19 cellular contexts compared by ENCODE assay signal in genomic region chr2:241855245-241855887, GRCh38. TPM values are rescaled to one million over a fixed set of nuclear protein-coding genes. Genes with fewer than 3 reads are reported as not detected.
DNase-seq lines count a peak whose midpoint lies in the region; ATAC-seq and TF ChIP-seq lines count a peak whose summit lies in the region.
"Had no signal": no experiment of that assay in that cellular context is flagged by ENCODE, and none has a peak within 500 bp of the region (broad histone marks: within the 10 kb centered on the region; RNA-seq: fewer than 3 reads in every experiment).

No MANE protein-coding gene starts in this region.

- H3K9me3 ChIP-seq in lower lobe of right lung, result no peaks in the 10 kb centered on the region
- H3K9me3 ChIP-seq in aorta (ENCODE audit: control insufficient read depth, low read length), result no peaks in the 10 kb centered on the region
- H3K9me3 ChIP-seq: pancreas had no signal

- no peaks in the 10 kb centered on the region for H3K9me3 Mint-ChIP-seq in stimulated activated naive CD8-positive, alpha-beta T cell treated with anti-CD3 and anti-CD28 coated beads, Interleukin-15, Interleukin-2, amounts not matched to agents 100 ng/mL and 50 ng/mL, for 24 hours
- no peaks in the 10 kb centered on the region for H3K9me3 Mint-ChIP-seq in stimulated activated naive CD8-positive, alpha-beta T cell treated with anti-CD3 and anti-CD28 coated beads, Interleukin-15, amount 100 ng/mL, for 72 hours
- H3K9me3 Mint-ChIP-seq in activated naive CD8-positive, alpha-beta T cell treated with anti-CD3 and anti-CD28 coated beads for 36 hours, result no peaks in the 10 kb centered on the region

- peaks cover 26% of the 10 kb centered on the region for H3K4me1 Mint-ChIP-seq in stimulated activated naive CD8-positive, alpha-beta T cell treated with anti-CD3 and anti-CD28 coated beads, Interleukin-15, Interleukin-2, amounts not matched to agents 100 ng/mL and 50 ng/mL, for 24 hours (ENCODE audit: low read depth)
- H3K4me1 Mint-ChIP-seq in stimulated activated naive CD8-positive, alpha-beta T cell treated with anti-CD3 and anti-CD28 coated beads, Interleukin-15, amount 100 ng/mL, for 72 hours, result peaks cover 55% of the 10 kb centered on the region
- H3K4me1 Mint-ChIP-seq in activated naive CD8-positive, alpha-beta T cell treated with anti-CD3 and anti-CD28 coated beads for 36 hours, result peaks cover 18% of the 10 kb centered on the region

- ATAC-seq in stimulated activated naive CD8-positive, alpha-beta T cell treated with anti-CD3 and anti-CD28 coated beads, Interleukin-15, amount 100 ng/mL, for 72 hours, result no peak
- ATAC-seq in lower lobe of right lung (no peak), aorta (ENCODE audit: low FRiP score) (no peak), GM18907 (IDR thresholded peaks at IDR 0.05; ENCODE audit: unreplicated experiment) (no peak), HG03135 (IDR thresholded peaks at IDR 0.05; ENCODE audit: unreplicated experiment) (no peak), GM21717 (IDR thresholded peaks at IDR 0.05; ENCODE audit: unreplicated experiment) (no peak)
- ATAC-seq: foreskin keratinocyte had no signal

- H3K27ac ChIP-seq in lower lobe of right lung (no peak overlapping the region), aorta (ENCODE audit: low read depth in 1 of 2, low read length in 2 of 2) (no peak overlapping the region)
- H3K27ac ChIP-seq: foreskin keratinocyte, pancreas, skin epidermis had no signal

- peaks cover 13% of the 10 kb centered on the region for H3K36me3 Mint-ChIP-seq in stimulated activated naive CD8-positive, alpha-beta T cell treated with anti-CD3 and anti-CD28 coated beads, Interleukin-15, Interleukin-2, amounts not matched to agents 100 ng/mL and 50 ng/mL, for 24 hours (ENCODE audit: low read depth)
- no peaks in the 10 kb centered on the region for H3K36me3 Mint-ChIP-seq in activated naive CD8-positive, alpha-beta T cell treated with anti-CD3 and anti-CD28 coated beads for 36 hours

- H3K27me3 ChIP-seq in lower lobe of right lung (ENCODE audit: low read depth) (peaks cover 20% of the 10 kb centered on the region), aorta (ENCODE audit: control insufficient read depth in 1 of 2, insufficient read depth in 2 of 2, low read length in 1 of 2) (no peaks in the 10 kb centered on the region)
- H3K27me3 ChIP-seq: pancreas had no signal

- no peaks in the 10 kb centered on the region for H3K27me3 Mint-ChIP-seq in stimulated activated naive CD8-positive, alpha-beta T cell treated with anti-CD3 and anti-CD28 coated beads, Interleukin-15, Interleukin-2, amounts not matched to agents 100 ng/mL and 50 ng/mL, for 24 hours
- no peaks in the 10 kb centered on the region for H3K27me3 Mint-ChIP-seq in stimulated activated naive CD8-positive, alpha-beta T cell treated with anti-CD3 and anti-CD28 coated beads, Interleukin-15, amount 100 ng/mL, for 72 hours
- no peaks in the 10 kb centered on the region for H3K27me3 Mint-ChIP-seq in activated naive CD8-positive, alpha-beta T cell treated with anti-CD3 and anti-CD28 coated beads for 36 hours

- no peak for TF ChIP-seq CTCF in lower lobe of right lung (IDR thresholded peaks at IDR 0.05)

- 84 to 85% methylated on average over 18 of the region's 18 CpGs for WGBS in aorta, 2 donors

- no peak for DNase-seq in stimulated activated naive CD8-positive, alpha-beta T cell treated with anti-CD3 and anti-CD28 coated beads, Interleukin-15, amount 100 ng/mL, for 72 hours
- no peak for DNase-seq in activated naive CD8-positive, alpha-beta T cell treated with anti-CD3 and anti-CD28 coated beads for 36 hours
- peak; percentile 40 for DNase-seq in lower lobe of right lung
- peak; percentile 27 to 69 for DNase-seq in aorta
- DNase-seq: AML-193, DMS 273 treated with DMSO at 0.1 percent for 48 hours, foreskin keratinocyte, GDM1, NCI-H1092, NCI-H2107, NCI-H526 treated with DMSO at 0.1 percent for 48 hours had no signal

- H3K4me3 Mint-ChIP-seq in stimulated activated naive CD8-positive, alpha-beta T cell treated with anti-CD3 and anti-CD28 coated beads, Interleukin-15, Interleukin-2, amounts not matched to agents 100 ng/mL and 50 ng/mL, for 24 hours, result peak overlapping the region; percentile 88
- H3K4me3 Mint-ChIP-seq in stimulated activated naive CD8-positive, alpha-beta T cell treated with anti-CD3 and anti-CD28 coated beads, Interleukin-15, amount 100 ng/mL, for 72 hours, result no peak overlapping the region
- H3K4me3 Mint-ChIP-seq in activated naive CD8-positive, alpha-beta T cell treated with anti-CD3 and anti-CD28 coated beads for 36 hours, result peak overlapping the region; percentile 22

- H3K4me1 ChIP-seq in lower lobe of right lung, result peaks cover 15% of the 10 kb centered on the region
- no peaks in the 10 kb centered on the region for H3K4me1 ChIP-seq in aorta (ENCODE audit: control insufficient read depth in 1 of 2, insufficient read depth in 2 of 2, low read length in 2 of 2)
- H3K4me1 ChIP-seq: foreskin keratinocyte, pancreas had no signal

- intact Hi-C loops in lower lobe of right lung (cut with DNase I) (no loop called here), aorta (cut with DNase I) (no loop called here)

- H3K36me3 ChIP-seq in lower lobe of right lung (no peaks in the 10 kb centered on the region), aorta (ENCODE audit: control insufficient read depth in 1 of 2, insufficient read depth in 2 of 2, low read length in 1 of 2) (no peaks in the 10 kb centered on the region)
- H3K36me3 ChIP-seq: pancreas had no signal

- H3K4me3 ChIP-seq in lower lobe of right lung (no peak overlapping the region), aorta (ENCODE audit: low read length in 2 of 2) (no peak overlapping the region)
- H3K4me3 ChIP-seq: pancreas, skin epidermis had no signal

- H3K27ac Mint-ChIP-seq in stimulated activated naive CD8-positive, alpha-beta T cell treated with anti-CD3 and anti-CD28 coated beads, Interleukin-15, Interleukin-2, amounts not matched to agents 100 ng/mL and 50 ng/mL, for 24 hours, result peak overlapping the region; percentile 31
- no peak overlapping the region for H3K27ac Mint-ChIP-seq in stimulated activated naive CD8-positive, alpha-beta T cell treated with anti-CD3 and anti-CD28 coated beads, Interleukin-15, amount 100 ng/mL, for 72 hours
- no peak overlapping the region for H3K27ac Mint-ChIP-seq in activated naive CD8-positive, alpha-beta T cell treated with anti-CD3 and anti-CD28 coated beads for 36 hours

RNA-seq across cellular contexts. Expression of gene PDCD1, which starts 3.3 kb away (rescaled TPM):
- total RNA-seq in activated naive CD8-positive, alpha-beta T cell treated with anti-CD3 and anti-CD28 coated beads for 36 hours, result 10 to 100 TPM; 24.3 TPM
- total RNA-seq in lower lobe of right lung, result 1.4 TPM
- under 1 TPM; 0.39 to 0.75 TPM for total RNA-seq in aorta
- polyA plus RNA-seq in aorta, result not detected
- total RNA-seq: astrocyte, foreskin keratinocyte had no signal
- polyA plus RNA-seq: foreskin keratinocyte had no signal

RNA-seq across cellular contexts. Expression of gene RTP5, which starts 14.2 kb away (rescaled TPM):
- total RNA-seq in activated naive CD8-positive, alpha-beta T cell treated with anti-CD3 and anti-CD28 coated beads for 36 hours, result under 1 TPM in 1 of 2 experiments, not detected in 1; 0.20 TPM
- not detected for total RNA-seq in lower lobe of right lung
- not detected for total RNA-seq in aorta
- not detected for polyA plus RNA-seq in aorta
- total RNA-seq: astrocyte, foreskin keratinocyte, H1, pancreas had no signal
- polyA plus RNA-seq: foreskin keratinocyte, H1 had no signal

RNA-seq across cellular contexts. Expression of gene NEU4, which starts 46.4 kb away (rescaled TPM):
- under 1 TPM; 0.08 to 0.40 TPM for total RNA-seq in activated naive CD8-positive, alpha-beta T cell treated with anti-CD3 and anti-CD28 coated beads for 36 hours
- not detected for total RNA-seq in lower lobe of right lung
- total RNA-seq in aorta, result under 1 TPM in 1 of 2 donors, not detected in 1; 0.26 TPM
- 1 to 10 TPM in 1 of 2 donors, not detected in 1; 6.4 TPM for polyA plus RNA-seq in aorta
- total RNA-seq: foreskin keratinocyte, pancreas had no signal
- polyA plus RNA-seq: foreskin keratinocyte had no signal

Comparison
In these comparisons a context has a peak if more than half of its experiments do, and no peak if none do; other contexts are left out.
1. H3K4me3 Mint-ChIP-seq: peak in stimulated activated naive CD8-positive, alpha-beta T cell treated with anti-CD3 and anti-CD28 coated beads, Interleukin-15, Interleukin-2, amounts not matched to agents 100 ng/mL and 50 ng/mL, for 24 hours (single experiment) and activated naive CD8-positive, alpha-beta T cell treated with anti-CD3 and anti-CD28 coated beads for 36 hours (single experiment); none in stimulated activated naive CD8-positive, alpha-beta T cell treated with anti-CD3 and anti-CD28 coated beads, Interleukin-15, amount 100 ng/mL, for 72 hours (0 of 2).
2. DNase-seq: peak in lower lobe of right lung (single experiment) and aorta (2 of 2); none in stimulated activated naive CD8-positive, alpha-beta T cell treated with anti-CD3 and anti-CD28 coated beads, Interleukin-15, amount 100 ng/mL, for 72 hours (0 of 2) and activated naive CD8-positive, alpha-beta T cell treated with anti-CD3 and anti-CD28 coated beads for 36 hours (single experiment).
3. RNA of gene PDCD1, which starts 3.3 kb away (total RNA-seq): 24.3 TPM in activated naive CD8-positive, alpha-beta T cell treated with anti-CD3 and anti-CD28 coated beads for 36 hours; 1.4 TPM in lower lobe of right lung (single experiment) and 0.39 to 0.75 TPM in aorta; every median in the first group is over 10 times any median in the second.